In the genomic region with DNA sequence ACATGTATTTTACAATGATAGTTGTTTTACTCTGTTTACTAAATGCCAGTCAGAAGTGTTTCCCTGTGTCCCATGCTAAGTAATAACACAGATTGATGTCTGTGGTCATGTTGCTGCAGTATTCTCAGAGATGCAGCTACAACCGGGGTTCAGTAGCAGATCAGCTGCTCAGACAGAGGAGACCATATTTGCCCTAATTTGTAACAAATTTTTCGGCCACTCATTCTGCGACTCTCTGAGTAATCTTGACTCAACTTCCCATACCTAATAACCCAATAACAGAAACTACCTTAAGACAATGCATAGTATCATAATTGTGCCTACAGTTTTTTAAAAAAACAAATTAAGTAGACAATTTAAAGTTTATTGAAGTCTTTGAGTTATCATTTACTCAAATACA, we compare ENCODE assay signal across 11 cellular contexts. TPM values are rescaled to one million over a fixed set of nuclear protein-coding genes. Genes with fewer than 3 reads are reported as not detected.
DNase-seq lines count a peak whose midpoint lies in the region; ATAC-seq and TF ChIP-seq lines count a peak whose summit lies in the region.
"Had no signal": no experiment of that assay in that cellular context is flagged by ENCODE, and none has a peak within 500 bp of the region (broad histone marks: within the 10 kb centered on the region; RNA-seq: fewer than 3 reads in every experiment).

No MANE protein-coding gene starts in this region.

- ATAC-seq in GM18508 (IDR thresholded peaks at IDR 0.05; ENCODE audit: insufficient read depth, unreplicated experiment) = peak; percentile 68
- ATAC-seq in GM19372 (IDR thresholded peaks at IDR 0.05; ENCODE audit: low read depth, unreplicated experiment) = peak; percentile 50
- peak; percentile 76 for ATAC-seq in HG02885 (IDR thresholded peaks at IDR 0.05; ENCODE audit: poor library complexity, unreplicated experiment)
- ATAC-seq in activated B cell treated with CpG ODN at 0.5 μM for 24 hours (ENCODE audit: low read depth) = peak; percentile 21
- ATAC-seq in mucosa of descending colon = no peak

- no peaks in the 10 kb centered on the region for H3K4me1 ChIP-seq in mucosa of descending colon (ENCODE audit: low read depth)
- no peaks in the 10 kb centered on the region for H3K4me1 ChIP-seq in thyroid gland
- H3K4me1 ChIP-seq in trophoblast cell (ENCODE audit: control insufficient read depth in 1 of 2, insufficient read depth in 2 of 2, low read length in 2 of 2) = no peaks in the 10 kb centered on the region

- H2AFZ ChIP-seq in trophoblast cell (ENCODE audit: insufficient read depth, low read length, poor library complexity) = no peak overlapping the region
- H2AFZ ChIP-seq: GM23248 had no signal

- no peak overlapping the region for H3K4me2 ChIP-seq in trophoblast cell (ENCODE audit: low read length)

- no peak overlapping the region for H3K14ac ChIP-seq in trophoblast cell (ENCODE audit: low read length)

- CTCF ChIA-PET in activated B cell treated with CpG ODN at 0.5 μM for 24 hours (lab: Charles Lee) = no interaction called here

- H3K27me3 ChIP-seq in thyroid gland (no peaks in the 10 kb centered on the region), trophoblast cell (ENCODE audit: insufficient read depth, low read length) (peaks cover 3% of the 10 kb centered on the region)
- H3K27me3 ChIP-seq: cardiac muscle cell, ovary had no signal

- H2BK120ac ChIP-seq in trophoblast cell (ENCODE audit: insufficient read depth, low read length, poor library complexity) = no peak overlapping the region

- no peaks in the 10 kb centered on the region for H3K9me3 Mint-ChIP-seq in activated B cell treated with CpG ODN at 0.5 μM for 24 hours

- H3K4me1 Mint-ChIP-seq in activated B cell treated with CpG ODN at 0.5 μM for 24 hours = peaks cover 43% of the 10 kb centered on the region

- H2BK12ac ChIP-seq in trophoblast cell (ENCODE audit: low read length) = no peak overlapping the region

- H3K36me3 ChIP-seq in mucosa of descending colon (ENCODE audit: low read depth) (no peaks in the 10 kb centered on the region), thyroid gland (no peaks in the 10 kb centered on the region), trophoblast cell (ENCODE audit: control insufficient read depth in 1 of 2, insufficient read depth in 2 of 2, low read length in 2 of 2) (no peaks in the 10 kb centered on the region)
- H3K36me3 ChIP-seq: cardiac muscle cell, ovary had no signal

- no peaks in the 10 kb centered on the region for H3K79me1 ChIP-seq in trophoblast cell (ENCODE audit: low read length)

- no peaks in the 10 kb centered on the region for H3K9me3 ChIP-seq in mucosa of descending colon
- H3K9me3 ChIP-seq in thyroid gland = no peaks in the 10 kb centered on the region
- no peaks in the 10 kb centered on the region for H3K9me3 ChIP-seq in trophoblast cell (ENCODE audit: insufficient read depth, low read depth, low read length)
- H3K9me3 ChIP-seq: ovary had no signal

- no peak for TF ChIP-seq POLR2A in thyroid gland (IDR thresholded peaks at IDR 0.05)

- WGBS in thyroid gland, 2 donors = 92 to 99% methylated on average over 3 of the region's 3 CpGs
- WGBS in trophoblast cell (ENCODE audit: extremely low coverage, insufficient coverage, insufficient read length) = no CpG with 5 or more reads among the region's 3 CpGs

- POLR2A ChIA-PET in activated B cell treated with CpG ODN at 0.5 μM for 24 hours (lab: Charles Lee) = interaction anchor here (0.6 kb wide), 2 partner anchors 19 to 71 kb away, joined by 3 to 4 read pairs; no protein-coding TSS in a partner anchor

- no peak overlapping the region for H3K18ac ChIP-seq in trophoblast cell (ENCODE audit: low read length)

- no peak for TF ChIP-seq CTCF in activated B cell treated with CpG ODN at 0.5 μM for 24 hours (IDR thresholded peaks at IDR 0.05)
- TF ChIP-seq CTCF in mucosa of descending colon (IDR thresholded peaks at IDR 0.05) = no peak
- TF ChIP-seq CTCF in thyroid gland (IDR thresholded peaks at IDR 0.05) = no peak

- DNase-seq in activated B cell treated with CpG ODN at 0.5 μM for 24 hours (no peak), mucosa of descending colon (no peak), thyroid gland (no peak), trophoblast cell (no peak)
- DNase-seq: GM23248, NCI-H446 treated with DMSO at 0.1 percent for 48 hours, ovary had no signal

- no peaks in the 10 kb centered on the region for H3K27me3 Mint-ChIP-seq in activated B cell treated with CpG ODN at 0.5 μM for 24 hours

- no peak overlapping the region for H3K4ac ChIP-seq in trophoblast cell (ENCODE audit: low read depth, low read length)

- no peak overlapping the region for H3K9ac ChIP-seq in trophoblast cell (ENCODE audit: low read length)
- H3K9ac ChIP-seq: GM23248 had no signal

- no peak overlapping the region for H2BK5ac ChIP-seq in trophoblast cell (ENCODE audit: low read depth, low read length, poor library complexity)

- no peaks in the 10 kb centered on the region for H3K36me3 Mint-ChIP-seq in activated B cell treated with CpG ODN at 0.5 μM for 24 hours (ENCODE audit: low read depth)

- H3K27ac Mint-ChIP-seq in activated B cell treated with CpG ODN at 0.5 μM for 24 hours = no peak overlapping the region

- H3K4me3 Mint-ChIP-seq in activated B cell treated with CpG ODN at 0.5 μM for 24 hours = no peak overlapping the region

- H3K4me3 ChIP-seq in mucosa of descending colon (no peak overlapping the region), thyroid gland (replicated peaks in 1 of 3) (no peak overlapping the region), trophoblast cell (ENCODE audit: low read depth, low read length) (no peak overlapping the region)
- H3K4me3 ChIP-seq: cardiac muscle cell, GM23248, ovary had no signal

- H3K79me2 ChIP-seq in trophoblast cell (ENCODE audit: control insufficient read depth, insufficient read depth, low read length, poor library complexity) = no peaks in the 10 kb centered on the region

- H4K8ac ChIP-seq in trophoblast cell (ENCODE audit: low read depth, low read length) = no peak overlapping the region

- H2AK5ac ChIP-seq in trophoblast cell (ENCODE audit: low read length) = no peak overlapping the region

- intact Hi-C loops in activated B cell treated with CpG ODN at 0.5 μM for 24 hours (cut with micrococcal nuclease) = no loop called here
- intact Hi-C loops in mucosa of descending colon (cut with DNase I, micrococcal nuclease) = no loop called here
- intact Hi-C loops in thyroid gland (cut with DNase I) = no loop called here

- no peak overlapping the region for H3K23ac ChIP-seq in trophoblast cell (ENCODE audit: low read length)

- no peak overlapping the region for H4K91ac ChIP-seq in trophoblast cell (ENCODE audit: low read depth, low read length)

- no peak overlapping the region for H4K12ac ChIP-seq in trophoblast cell (ENCODE audit: low read depth, low read length)

- no peak overlapping the region for H3K27ac ChIP-seq in thyroid gland
- no peak overlapping the region for H3K27ac ChIP-seq in trophoblast cell (ENCODE audit: low read depth, low read length)
- H3K27ac ChIP-seq: cardiac muscle cell, GM23248, ovary had no signal

RNA-seq across cellular contexts. Expression of a gene that starts 32.6 kb away (rescaled TPM):
- total RNA-seq in activated B cell treated with CpG ODN at 0.5 μM for 24 hours (23.0 and 25.4 TPM in 2 replicates), mucosa of descending colon (100 to 1,000 TPM in 1 of 3 donors, 10 to 100 TPM in 1, 1 to 10 TPM in 1; 6.5 to 209 (median 17.2) TPM), thyroid gland (10 to 100 TPM in 2 of 4 donors, 1 to 10 TPM in 2; 6.9 to 13.2 (median 10.2) TPM)
- 6.7 and 7.0 TPM in 2 replicates for polyA plus RNA-seq in trophoblast cell (2013)
